8 cellular contexts compared by ENCODE assay signal in genomic region chr2:87498169-87498568, GRCh38.
DNase-seq lines count a peak whose midpoint lies in the region; ATAC-seq and TF ChIP-seq lines count a peak whose summit lies in the region.
"Not testable (repeated sequence)": the region's sequence is repeated elsewhere in the genome, so short reads cannot be mapped to it uniquely, and the experiment has no call there.

No MANE protein-coding gene starts in this region.

- POLR2A ChIA-PET in CD8-positive, alpha-beta memory T cell (lab: Charles Lee) = not testable (repeated sequence)

- H3K36me3 Mint-ChIP-seq in CD8-positive, alpha-beta memory T cell; T-helper 17 cell (ENCODE audit: low read depth): not testable (repeated sequence)

- not testable (repeated sequence) for H3K27me3 ChIP-seq in CD8-positive, alpha-beta memory T cell (ENCODE audit: insufficient read depth, low read length, poor library complexity, severe bottlenecking); heart right ventricle

- not testable (repeated sequence) for H3K9me3 Mint-ChIP-seq in CD8-positive, alpha-beta memory T cell

- peak overlapping the region; percentile 16 for H3K27ac ChIP-seq in CD8-positive, alpha-beta memory T cell (ENCODE audit: low read depth, low read length)
- peak overlapping the region in 6 of 10 donors; percentile 12 to 76 (median 54) for H3K27ac ChIP-seq in heart right ventricle

- H3K4me1 ChIP-seq in CD8-positive, alpha-beta memory T cell (ENCODE audit: insufficient read depth, low read length) = not testable (repeated sequence)
- peaks cover 0 to 31% (median 15%) of the 10 kb centered on the region in 9 donors for H3K4me1 ChIP-seq in heart right ventricle

- H3K9me3 ChIP-seq in CD8-positive, alpha-beta memory T cell (ENCODE audit: low read length); T-helper 17 cell (ENCODE audit: control insufficient read depth, low read length, poor library complexity, severe bottlenecking); heart right ventricle: not testable (repeated sequence)

- CTCF ChIA-PET in CD8-positive, alpha-beta memory T cell (lab: Charles Lee) = not testable (repeated sequence)

- peaks cover 17 to 31% (median 23%) of the 10 kb centered on the region in 3 donors for H3K4me1 Mint-ChIP-seq in CD8-positive, alpha-beta memory T cell
- not testable (repeated sequence) for H3K4me1 Mint-ChIP-seq in T-helper 17 cell

- TF ChIP-seq CTCF in heart right ventricle (IDR thresholded peaks at IDR 0.05) = not testable (repeated sequence)

- ATAC-seq in GM19452 (IDR thresholded peaks at IDR 0.05; ENCODE audit: unreplicated experiment) (peak; percentile 64), HG02678 (IDR thresholded peaks at IDR 0.05; ENCODE audit: unreplicated experiment) (peak; percentile 68), HG03439 (IDR thresholded peaks at IDR 0.05; ENCODE audit: unreplicated experiment) (peak; percentile 63), heart right ventricle (peak in 7 of 8 donors; percentile 12 to 50 (median 26))
- ATAC-seq in T-helper 17 cell = not testable (repeated sequence)

- not testable (repeated sequence) for H3K36me3 ChIP-seq in CD8-positive, alpha-beta memory T cell (ENCODE audit: insufficient read depth, low read length); heart right ventricle

- H3K4me3 Mint-ChIP-seq in CD8-positive, alpha-beta memory T cell = peak overlapping the region in 6 of 7 donors; percentile 43 to 74 (median 56)
- H3K4me3 Mint-ChIP-seq in T-helper 17 cell = not testable (repeated sequence)

- not testable (repeated sequence) for H3K4me3 ChIP-seq in CD8-positive, alpha-beta memory T cell (ENCODE audit: low read length)
- H3K4me3 ChIP-seq in heart right ventricle = peak overlapping the region in 6 of 10 donors; percentile 14 to 46 (median 32)

- not testable (repeated sequence) for DNase-seq in CD8-positive, alpha-beta memory T cell; T-helper 17 cell
- DNase-seq in activated naive CD4-positive, alpha-beta T cell treated with Interleukin-2 at 50 U/mL for 16 hours = peak; percentile 60
- DNase-seq in heart right ventricle = peak in 1 of 2 donors; percentile 27
- DNase-seq in stimulated activated CD4-positive, alpha-beta T cell treated with anti-CD3 and anti-CD28 coated beads, Interleukin-15, amount 100 ng/mL, for 24 hours = peak; percentile 63

- intact Hi-C loops in heart right ventricle (cut with DNase I) = not testable (repeated sequence)

- WGBS in heart right ventricle, 2 donors = 17 to 23% methylated on average over 6 of the region's 9 CpGs

- H3K27ac Mint-ChIP-seq in CD8-positive, alpha-beta memory T cell = peak overlapping the region; percentile 54 to 93 (median 81)
- peak overlapping the region; percentile 27 for H3K27ac Mint-ChIP-seq in T-helper 17 cell

- H3K27me3 Mint-ChIP-seq in CD8-positive, alpha-beta memory T cell; T-helper 17 cell: not testable (repeated sequence)
